Comparison of ENCODE assay signal across 8 cellular contexts in the genomic region with DNA sequence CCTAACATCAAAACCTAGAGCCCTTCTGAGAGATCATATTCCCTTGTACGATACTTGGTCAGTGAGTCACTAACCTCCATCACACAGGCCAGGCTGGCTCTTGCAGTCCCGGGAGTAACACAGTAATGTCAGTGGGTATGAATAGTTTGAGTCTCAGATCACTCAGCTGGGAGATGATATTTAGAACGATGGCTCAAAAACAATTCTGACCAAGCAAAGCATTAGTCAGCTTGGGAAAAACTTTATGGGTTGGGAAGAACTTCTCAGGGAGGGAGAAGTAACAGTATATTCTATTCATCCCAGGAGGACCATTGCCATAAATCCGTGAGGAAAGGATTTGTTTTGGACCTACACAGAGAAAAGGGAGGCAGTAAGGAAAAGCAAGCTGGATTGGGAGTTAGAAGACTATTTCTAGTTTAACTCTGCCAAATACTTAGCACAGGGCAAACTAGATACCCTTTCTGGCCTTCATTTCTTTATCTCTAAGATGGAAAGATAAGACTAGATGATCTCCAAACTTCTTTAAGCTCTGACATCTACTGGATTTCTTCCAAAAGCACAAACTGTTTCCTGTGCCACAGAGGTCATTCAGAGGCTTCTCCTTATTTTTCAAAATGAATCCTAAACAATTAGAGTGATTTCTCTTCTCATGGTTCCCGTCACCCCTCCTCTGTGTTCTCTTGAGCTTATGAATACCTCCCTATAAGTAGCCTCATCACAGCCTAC.
DNase-seq lines count a peak whose midpoint lies in the region; ATAC-seq and TF ChIP-seq lines count a peak whose summit lies in the region.

No MANE protein-coding gene starts in this region.

- no peak overlapping the region for H3K9ac ChIP-seq in MM.1S (ENCODE audit: low read length)

- H4K20me1 ChIP-seq in MM.1S (ENCODE audit: insufficient read depth, low read length): no peaks in the 10 kb centered on the region

- H3K4me3 ChIP-seq in brain microvascular endothelial cell (ENCODE audit: low read depth, low read length) (no peak overlapping the region), MM.1S (ENCODE audit: low read length) (no peak overlapping the region)

- no peaks in the 10 kb centered on the region for H3K27me3 Mint-ChIP-seq in mesothelial cell of epicardium (ENCODE audit: low read depth)

- no peaks in the 10 kb centered on the region for H3K4me1 ChIP-seq in MM.1S (ENCODE audit: low read length)

- no peak overlapping the region for H3K4me3 Mint-ChIP-seq in mesothelial cell of epicardium

- H2AFZ ChIP-seq in MM.1S (ENCODE audit: low read length): no peak overlapping the region

- no peaks in the 10 kb centered on the region for H3K79me2 ChIP-seq in MM.1S (ENCODE audit: low read length)

- peak overlapping the region; percentile 97 for H3K27ac ChIP-seq in brain microvascular endothelial cell
- no peak overlapping the region for H3K27ac ChIP-seq in MM.1S (ENCODE audit: low read length)

- H3K36me3 Mint-ChIP-seq in mesothelial cell of epicardium: no peaks in the 10 kb centered on the region

- no peaks in the 10 kb centered on the region for H3K36me3 ChIP-seq in brain microvascular endothelial cell (replicated peaks)
- no peaks in the 10 kb centered on the region for H3K36me3 ChIP-seq in MM.1S (replicated peaks; ENCODE audit: insufficient read depth, low read length)

- H3K4me2 ChIP-seq in MM.1S (ENCODE audit: low read depth, low read length): no peak overlapping the region

- H3K9me3 ChIP-seq in MM.1S (replicated peaks; ENCODE audit: insufficient read depth, low read length): no peaks in the 10 kb centered on the region

- H3K4me1 Mint-ChIP-seq in mesothelial cell of epicardium: peaks cover 19% of the 10 kb centered on the region

- no peaks in the 10 kb centered on the region for H3K9me3 Mint-ChIP-seq in mesothelial cell of epicardium

- ATAC-seq in HG03045 (IDR thresholded peaks at IDR 0.05; ENCODE audit: unreplicated experiment): no peak

- peak overlapping the region; percentile 71 for H3K27ac Mint-ChIP-seq in mesothelial cell of epicardium

- in situ Hi-C loops in brain microvascular endothelial cell (cut with HindIII; ENCODE audit: low pct_ligation_motif_present, low sequenced_read_pairs): loop anchor here (25.0 kb wide), 1 partner anchor 538 kb away; no protein-coding TSS in a partner anchor

- no peaks in the 10 kb centered on the region for H3F3A ChIP-seq in MM.1S (ENCODE audit: insufficient read depth, low read length)

- H3K27me3 ChIP-seq in brain microvascular endothelial cell (replicated peaks) (no peaks in the 10 kb centered on the region), MM.1S (replicated peaks; ENCODE audit: insufficient read depth, low read length) (no peaks in the 10 kb centered on the region)

- H3K9me2 ChIP-seq in MM.1S (replicated peaks; ENCODE audit: insufficient read depth, low read length): no peaks in the 10 kb centered on the region

- TF ChIP-seq CTCF in brain microvascular endothelial cell (IDR thresholded peaks at IDR 0.05; ENCODE audit: low read depth, low read length, missing control alignments) (no peak), mesothelial cell of epicardium (IDR thresholded peaks at IDR 0.05; ENCODE audit: unreplicated experiment) (no peak), MM.1S (IDR thresholded peaks at IDR 0.05; ENCODE audit: low read length) (no peak)

- DNase-seq in AG08395 (ENCODE audit: low spot score) (peak; percentile 91), HS-27A (ENCODE audit: low read depth) (peak; percentile 72), brain microvascular endothelial cell (peak; percentile 98), mesothelial cell of epicardium (ENCODE audit: low spot score in 2 of 2, unreplicated experiment in 2 of 2) (no peak), NCI-H146 (lab: John Stamatoyannopoulos, UW) (no peak), NOMO-1 treated with dmso at 0.1 percent for 144 hours (lab: John Stamatoyannopoulos, UW; ENCODE audit: unreplicated experiment) (no peak), MM.1S (no peak)

Comparison
In these comparisons a context has a peak if more than half of its experiments do, and no peak if none do; other contexts are left out.
1. DNase-seq: peak in AG08395 (single experiment), HS-27A (single experiment) and brain microvascular endothelial cell (single experiment); none in mesothelial cell of epicardium (0 of 2), NCI-H146 (single experiment), NOMO-1 treated with dmso at 0.1 percent for 144 hours (single experiment) and MM.1S (single experiment).